ENCODE assay signal across 35 cellular contexts in the genomic region with DNA sequence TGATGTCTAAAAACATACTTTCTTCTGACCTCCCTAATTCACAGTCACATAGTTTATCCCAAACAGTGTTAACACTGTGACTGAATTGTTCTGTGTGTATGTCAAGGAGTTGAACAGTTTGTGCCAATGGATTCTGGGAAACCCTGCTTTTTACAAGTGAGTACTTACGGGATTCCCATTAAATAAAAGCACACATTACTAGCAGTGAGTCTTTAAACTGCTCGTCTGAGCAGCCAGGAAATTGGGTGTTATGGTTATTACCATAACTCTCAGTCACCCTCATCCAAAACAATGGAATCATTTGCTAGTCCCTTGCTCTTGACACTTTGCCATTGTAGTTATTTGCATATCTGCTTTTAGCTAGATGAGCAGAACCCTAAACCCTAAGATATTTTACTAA.
"Had no signal": no experiment of that assay in that cellular context is flagged by ENCODE, and none has a peak within 500 bp of the region (broad histone marks: within the 10 kb centered on the region; RNA-seq: fewer than 3 reads in every experiment).

No MANE protein-coding gene starts in this region.

- H3K27ac ChIP-seq: KMS-11 had no signal

- H3K27me3 ChIP-seq: MG63 had no signal

- DNase-seq: Karpas-422, Kasumi-1, MG63, MM.1S, MV-4-11, NCI-H1048, NCI-H1092, NCI-H1092 treated with DMSO at 0.1 percent for 48 hours, NCI-H1105, NCI-H1105 treated with DMSO at 0.1 percent for 48 hours, NCI-H1417, NCI-H1417 treated with DMSO at 0.1 percent for 48 hours, NCI-H1436, NCI-H1436 treated with DMSO at 0.1 percent for 48 hours, NCI-H146, NCI-H1694, NCI-H1694 treated with DMSO at 0.1 percent for 48 hours, NCI-H187, NCI-H187 treated with DMSO at 0.1 percent for 48 hours, NCI-H1930, NCI-H2029, NCI-H2029 treated with DMSO at 0.1 percent for 48 hours, NCI-H2081, NCI-H2081 treated with DMSO at 0.1 percent for 48 hours, NCI-H2171, NCI-H2171 treated with DMSO at 0.1 percent for 48 hours, NCI-H2227 treated with DMSO at 0.1 percent for 48 hours, NCI-H226, NCI-H345, NCI-H446, NCI-H446 treated with DMSO at 0.1 percent for 48 hours, NCI-H510A, NCI-H510A treated with DMSO at 0.1 percent for 48 hours, NCI-H524 had no signal

- H3K4me3 ChIP-seq: MG63 had no signal

- H3K36me3 ChIP-seq: MG63 had no signal

- H3K9me3 ChIP-seq: MG63 had no signal
